In the genomic region with DNA sequence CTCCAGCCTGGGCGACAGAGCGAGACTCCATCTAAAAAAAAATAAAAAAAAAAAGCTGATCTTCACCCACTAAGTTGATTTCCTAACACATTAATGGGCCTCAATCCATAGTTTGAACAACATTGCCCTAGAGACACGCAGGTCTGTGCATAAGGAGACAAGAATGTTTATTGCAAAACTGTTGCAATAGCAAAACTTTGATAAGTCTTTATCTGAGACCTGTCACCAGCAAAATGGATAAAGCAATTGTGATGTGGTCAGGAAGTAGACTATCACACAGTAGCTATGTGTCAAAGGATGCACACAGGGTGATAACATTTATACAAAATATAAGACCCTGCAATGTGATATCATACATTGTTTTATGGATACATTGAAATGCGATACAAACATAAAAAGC, we compare ENCODE assay signal across 21 cellular contexts.
"Had no signal": no experiment of that assay in that cellular context is flagged by ENCODE, and none has a peak within 500 bp of the region (broad histone marks: within the 10 kb centered on the region; RNA-seq: fewer than 3 reads in every experiment).

No MANE protein-coding gene starts in this region.

- DNase-seq: activated CD4-positive, alpha-beta memory T cell treated with anti-CD3 and anti-CD28 coated beads for 36 hours; activated CD8-positive, alpha-beta memory T cell treated with anti-CD3 and anti-CD28 coated beads, Interleukin-2, amount 10 ng/mL, durations not matched to agents 7 days and 5 days; activated effector memory CD4-positive, alpha-beta T cell treated with anti-CD3 and anti-CD28 coated beads, Interleukin-2, amount 50 U/mL, for 16 hours; activated naive CD8-positive, alpha-beta T cell treated with anti-CD3 and anti-CD28 coated beads for 36 hours; activated T-cell treated with anti-CD3 and anti-CD28 coated beads, Interleukin-2, amount 50 U/mL, for 24 hours; anterior cingulate cortex; dermis blood vessel endothelial cell; endodermal cell; hippocampal formation; left ventricle myocardium inferior; mucosa of descending colon; nucleus accumbens; posterior cingulate gyrus; retina; stimulated activated CD4-positive, alpha-beta T cell treated with anti-CD3 and anti-CD28 coated beads, Interleukin-2, amount 100 ng/mL, for 48 hours; SW 1271 had no signal

- H3K36me3 ChIP-seq: left ventricle myocardium inferior had no signal

- H3K4me3 Mint-ChIP-seq: activated CD4-positive, alpha-beta memory T cell treated with anti-CD3 and anti-CD28 coated beads for 36 hours; activated CD8-positive, alpha-beta memory T cell treated with anti-CD3 and anti-CD28 coated beads, Interleukin-2, amount 10 ng/mL, durations not matched to agents 7 days and 5 days; activated naive CD8-positive, alpha-beta T cell treated with anti-CD3 and anti-CD28 coated beads for 36 hours; activated T-cell treated with anti-CD3 and anti-CD28 coated beads, Interleukin-2, amount 50 U/mL, for 24 hours; endodermal cell; memory B cell; nephron; stimulated activated memory B cell treated with anti-CD40 and anti-IgM and Interleukin-4, amounts not matched to agents 10 μg/mL and 1 μg/mL and 100 μg/mL, for 72 hours; T-helper 2 cell treated with Interferon-gamma antibody and Interleukin-4, amounts not matched to agents 5 μg/mL and 100 μg/mL, for 36 hours had no signal

- H3K9me3 ChIP-seq: left ventricle myocardium inferior, mucosa of descending colon had no signal

- H3K27me3 Mint-ChIP-seq: activated CD4-positive, alpha-beta memory T cell treated with anti-CD3 and anti-CD28 coated beads for 36 hours; activated T-cell treated with anti-CD3 and anti-CD28 coated beads, Interleukin-2, amount 50 U/mL, for 24 hours; stimulated activated memory B cell treated with anti-CD40 and anti-IgM and Interleukin-4, amounts not matched to agents 10 μg/mL and 1 μg/mL and 100 μg/mL, for 72 hours had no signal

- H3K27ac ChIP-seq: left ventricle myocardium inferior, VCaP had no signal

- H3K9me3 Mint-ChIP-seq: activated CD4-positive, alpha-beta memory T cell treated with anti-CD3 and anti-CD28 coated beads for 36 hours; activated naive CD8-positive, alpha-beta T cell treated with anti-CD3 and anti-CD28 coated beads for 36 hours; activated T-cell treated with anti-CD3 and anti-CD28 coated beads, Interleukin-2, amount 50 U/mL, for 24 hours; endodermal cell; memory B cell; nephron; stimulated activated memory B cell treated with anti-CD40 and anti-IgM and Interleukin-4, amounts not matched to agents 10 μg/mL and 1 μg/mL and 100 μg/mL, for 72 hours; T-helper 2 cell treated with Interferon-gamma antibody and Interleukin-4, amounts not matched to agents 5 μg/mL and 100 μg/mL, for 36 hours had no signal

- H3K36me3 Mint-ChIP-seq: activated CD4-positive, alpha-beta memory T cell treated with anti-CD3 and anti-CD28 coated beads for 36 hours; activated CD8-positive, alpha-beta memory T cell treated with anti-CD3 and anti-CD28 coated beads, Interleukin-2, amount 10 ng/mL, durations not matched to agents 7 days and 5 days; activated naive CD8-positive, alpha-beta T cell treated with anti-CD3 and anti-CD28 coated beads for 36 hours; memory B cell; stimulated activated memory B cell treated with anti-CD40 and anti-IgM and Interleukin-4, amounts not matched to agents 10 μg/mL and 1 μg/mL and 100 μg/mL, for 72 hours had no signal

- ATAC-seq: activated CD8-positive, alpha-beta memory T cell treated with anti-CD3 and anti-CD28 coated beads, Interleukin-2, amount 10 ng/mL, durations not matched to agents 7 days and 5 days; mucosa of descending colon; stimulated activated memory B cell treated with anti-CD40 and anti-IgM and Interleukin-4, amounts not matched to agents 10 μg/mL and 1 μg/mL and 100 μg/mL, for 72 hours had no signal

- H3K27ac Mint-ChIP-seq: activated CD4-positive, alpha-beta memory T cell treated with anti-CD3 and anti-CD28 coated beads for 36 hours; activated CD8-positive, alpha-beta memory T cell treated with anti-CD3 and anti-CD28 coated beads, Interleukin-2, amount 10 ng/mL, durations not matched to agents 7 days and 5 days; activated naive CD8-positive, alpha-beta T cell treated with anti-CD3 and anti-CD28 coated beads for 36 hours; activated T-cell treated with anti-CD3 and anti-CD28 coated beads, Interleukin-2, amount 50 U/mL, for 24 hours; endodermal cell; memory B cell; nephron; stimulated activated memory B cell treated with anti-CD40 and anti-IgM and Interleukin-4, amounts not matched to agents 10 μg/mL and 1 μg/mL and 100 μg/mL, for 72 hours; T-helper 2 cell treated with Interferon-gamma antibody and Interleukin-4, amounts not matched to agents 5 μg/mL and 100 μg/mL, for 36 hours had no signal

- H3K4me3 ChIP-seq: left ventricle myocardium inferior, mucosa of descending colon had no signal
